8 cellular contexts compared by ENCODE assay signal in the genomic region with DNA sequence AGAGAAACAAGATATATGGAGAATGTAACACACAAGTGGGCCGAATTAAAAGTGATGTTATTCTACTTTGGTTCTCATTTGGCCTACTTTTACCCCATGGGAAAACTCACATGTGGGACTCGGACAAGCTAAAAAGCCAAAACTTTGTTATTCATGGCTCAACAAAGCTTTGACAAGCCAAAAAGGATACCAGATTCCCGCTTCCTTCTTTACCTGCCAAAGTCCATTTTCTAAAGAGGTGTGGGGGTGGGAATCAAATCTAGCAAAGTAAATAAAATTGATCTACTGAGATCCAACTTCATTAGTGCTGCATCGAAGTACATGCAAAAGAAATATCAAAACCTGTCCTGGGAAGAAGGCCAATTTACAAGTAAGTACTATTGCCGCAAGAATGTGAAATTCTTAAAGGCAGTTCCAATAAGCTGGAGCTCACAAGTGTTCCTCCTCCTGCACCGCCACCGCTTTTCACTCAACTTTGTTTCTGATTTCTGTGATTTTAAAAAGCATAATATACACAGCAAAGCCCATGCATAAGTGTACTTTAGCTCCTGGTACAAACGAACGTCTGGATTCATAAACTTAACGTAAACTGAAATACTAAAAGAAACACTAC. TPM values are rescaled to one million over a fixed set of nuclear protein-coding genes. Genes with fewer than 3 reads are reported as not detected.
A peak's percentile ranks its signal among the peaks of the same experiment; 100 is the strongest.
DNase-seq lines count a peak whose midpoint lies in the region; TF ChIP-seq lines count a peak whose summit lies in the region.

No MANE protein-coding gene starts in this region.

- H2BK120ac ChIP-seq in neuronal stem cell (ENCODE audit: low read depth, low read length): no peak overlapping the region

- H3K9me3 Mint-ChIP-seq in CD4-positive, alpha-beta memory T cell: peaks cover 0 to 4% (median 0%) of the 10 kb centered on the region in 8 donors
- peaks cover 11% of the 10 kb centered on the region for H3K9me3 Mint-ChIP-seq in endodermal cell

- peaks cover 47% of the 10 kb centered on the region for H3K4me1 ChIP-seq in CD4-positive, alpha-beta memory T cell (ENCODE audit: insufficient read depth, low read length)
- peaks cover 16% of the 10 kb centered on the region for H3K4me1 ChIP-seq in endodermal cell (ENCODE audit: control insufficient read depth, insufficient read depth, low read length)
- H3K4me1 ChIP-seq in neuronal stem cell (ENCODE audit: control insufficient read depth in 2 of 2, insufficient read depth in 1 of 2, low read depth in 1 of 2, low read length in 2 of 2): peaks cover 6 to 10% of the 10 kb centered on the region in 2 donors

- H3K4me3 ChIP-seq in CD4-positive, alpha-beta memory T cell (ENCODE audit: low read length in 2 of 2): peak overlapping the region; percentile 13 to 95
- H3K4me3 ChIP-seq in endodermal cell (ENCODE audit: low read length) (peak overlapping the region; percentile 89), neuronal stem cell (ENCODE audit: low read length in 2 of 2) (peak overlapping the region; percentile 95 to 99)

- H3K14ac ChIP-seq in neuronal stem cell (ENCODE audit: low read length): no peak overlapping the region

- H3K79me1 ChIP-seq in neuronal stem cell (ENCODE audit: low read depth, low read length): peaks cover 4% of the 10 kb centered on the region

- H4K8ac ChIP-seq in neuronal stem cell (ENCODE audit: low read depth, low read length): no peak overlapping the region

- no peak overlapping the region for H3K18ac ChIP-seq in neuronal stem cell (ENCODE audit: low read length)

- no peak overlapping the region for H2BK5ac ChIP-seq in neuronal stem cell (ENCODE audit: low read length)

- no peak overlapping the region for H3K23ac ChIP-seq in neuronal stem cell (ENCODE audit: low read depth, low read length, poor library complexity)

- H4K91ac ChIP-seq in neuronal stem cell (ENCODE audit: low read depth, low read length, poor library complexity): no peak overlapping the region

- no peak overlapping the region for H2BK15ac ChIP-seq in neuronal stem cell (ENCODE audit: low read length)

- no peak for DNase-seq in CD4-positive, alpha-beta memory T cell
- DNase-seq in NCI-H526 treated with DMSO at 0.1 percent for 48 hours (lab: John Stamatoyannopoulos, UW): peak; percentile 43
- no peak for DNase-seq in endodermal cell
- no peak for DNase-seq in neuronal stem cell (ENCODE audit: low spot score)
- no peak for DNase-seq in cerebellar cortex (ENCODE audit: low spot score)
- DNase-seq in EL: no peak
- DNase-seq in activated CD8-positive, alpha-beta memory T cell treated with anti-CD3 and anti-CD28 coated beads for 24 hours: no peak
- DNase-seq in NCI-H2081 treated with DMSO at 0.1 percent for 48 hours (lab: John Stamatoyannopoulos, UW): no peak

- H3K4me3 Mint-ChIP-seq in CD4-positive, alpha-beta memory T cell: peak overlapping the region; percentile 90 to 97 (median 94)
- H3K4me3 Mint-ChIP-seq in endodermal cell: peak overlapping the region; percentile 85

- no peaks in the 10 kb centered on the region for H3K27me3 Mint-ChIP-seq in CD4-positive, alpha-beta memory T cell
- H3K27me3 Mint-ChIP-seq in endodermal cell (ENCODE audit: insufficient read depth): no peaks in the 10 kb centered on the region

- H3K4me2 ChIP-seq in neuronal stem cell (ENCODE audit: insufficient read depth, low read length, poor library complexity, severe bottlenecking): peak overlapping the region; percentile 79

- H3K27ac ChIP-seq in CD4-positive, alpha-beta memory T cell (ENCODE audit: low read depth, low read length): peak overlapping the region; percentile 90
- H3K27ac ChIP-seq in endodermal cell (ENCODE audit: low read depth, low read length) (no peak overlapping the region), neuronal stem cell (replicated peaks; ENCODE audit: low read length) (no peak overlapping the region)

- CTCF ChIA-PET in CD4-positive, alpha-beta memory T cell (lab: Charles Lee; ENCODE audit: partially characterized antibody): interaction anchor here (0.9 to 2.7 kb wide), 4 partner anchors 12 to 212 kb away, joined by 3 to 12 read pairs (median 4); no protein-coding TSS in a partner anchor

- H2AFZ ChIP-seq in neuronal stem cell (ENCODE audit: low read length): peak overlapping the region; percentile 95

- H2BK12ac ChIP-seq in neuronal stem cell (ENCODE audit: low read length): no peak overlapping the region

- H3K4ac ChIP-seq in neuronal stem cell (ENCODE audit: low read length): no peak overlapping the region

- H3K27ac Mint-ChIP-seq in CD4-positive, alpha-beta memory T cell: peak overlapping the region in 5 of 7 donors; percentile 85 to 96 (median 90)
- H3K27ac Mint-ChIP-seq in endodermal cell: peak overlapping the region; percentile 93

- peaks cover 26 to 27% of the 10 kb centered on the region in 2 donors for H3K36me3 Mint-ChIP-seq in CD4-positive, alpha-beta memory T cell
- peaks cover 30% of the 10 kb centered on the region for H3K36me3 Mint-ChIP-seq in endodermal cell (ENCODE audit: low read depth)

- H3K36me3 ChIP-seq in CD4-positive, alpha-beta memory T cell (ENCODE audit: insufficient read depth, low read length): peaks cover 9% of the 10 kb centered on the region
- peaks cover 25% of the 10 kb centered on the region for H3K36me3 ChIP-seq in endodermal cell (ENCODE audit: control insufficient read depth, insufficient read depth, low read length)
- H3K36me3 ChIP-seq in neuronal stem cell (replicated peaks in 1 of 2; ENCODE audit: control insufficient read depth in 2 of 2, insufficient read depth in 2 of 2, low read length in 2 of 2): peaks cover 7 to 15% of the 10 kb centered on the region in 2 donors

- H3K27me3 ChIP-seq in CD4-positive, alpha-beta memory T cell (ENCODE audit: insufficient read depth, low read length): no peaks in the 10 kb centered on the region
- H3K27me3 ChIP-seq in endodermal cell (ENCODE audit: control insufficient read depth, insufficient read depth, low read length, poor library complexity, severe bottlenecking) (no peaks in the 10 kb centered on the region), neuronal stem cell (ENCODE audit: control insufficient read depth in 3 of 3, insufficient read depth in 3 of 3, low read depth in 1 of 3, low read length in 3 of 3) (no peaks in the 10 kb centered on the region)

- H2AK5ac ChIP-seq in neuronal stem cell (ENCODE audit: low read depth, low read length): no peak overlapping the region

- H3K9me3 ChIP-seq in CD4-positive, alpha-beta memory T cell (ENCODE audit: control insufficient read depth in 1 of 2, low read length in 2 of 2): no peaks in the 10 kb centered on the region
- peaks cover 14% of the 10 kb centered on the region for H3K9me3 ChIP-seq in endodermal cell (ENCODE audit: control insufficient read depth, low read length)
- H3K9me3 ChIP-seq in neuronal stem cell (replicated peaks in 1 of 2; ENCODE audit: control insufficient read depth in 2 of 2, insufficient read depth in 1 of 2, low read depth in 1 of 2, low read length in 2 of 2): peaks cover 0 to 8% of the 10 kb centered on the region in 2 donors

- H3K9ac ChIP-seq in endodermal cell (ENCODE audit: extremely low read depth, low read length, poor library complexity, severe bottlenecking) (peak overlapping the region; percentile 52), neuronal stem cell (ENCODE audit: low read depth, low read length, poor library complexity) (no peak overlapping the region)

- H3K4me1 Mint-ChIP-seq in CD4-positive, alpha-beta memory T cell: peaks cover 35 to 78% (median 57%) of the 10 kb centered on the region in 4 donors
- peaks cover 44% of the 10 kb centered on the region for H3K4me1 Mint-ChIP-seq in endodermal cell

- POLR2A ChIA-PET in CD4-positive, alpha-beta memory T cell (lab: Charles Lee; ENCODE audit: partially characterized antibody): interaction anchor here (0.8 to 4.9 kb wide), 13 partner anchors 13 to 449 kb away, joined by 3 to 135 read pairs (median 10); a partner anchor contains a TSS

- no peak for TF ChIP-seq CTCF in endodermal cell (conservative IDR thresholded peaks at IDR 0.05)

- WGBS in endodermal cell (ENCODE audit: insufficient coverage in 1 of 2, insufficient read length in 1 of 2), 2 experiments: 40 to 57% methylated on average over 9 to 10 of the region's 10 CpGs
- WGBS in neuronal stem cell (ENCODE audit: extremely low coverage in 2 of 2, insufficient read length in 2 of 2, insufficient replicate concordance in 1 of 2), 2 donors: no CpG with 5 or more reads among the region's 10 CpGs

- intact Hi-C loops in CD4-positive, alpha-beta memory T cell (cut with micrococcal nuclease): no loop called here

RNA-seq across cellular contexts. Expression of a gene that starts 1.1 kb away (rescaled TPM):
- 10 to 100 TPM; 11.8 to 13.0 TPM for total RNA-seq in CD4-positive, alpha-beta memory T cell
- polyA plus RNA-seq in CD4-positive, alpha-beta memory T cell: 1 to 10 TPM; 6.6 to 6.8 TPM
- 10 to 100 TPM; 13.9 to 15.6 TPM for total RNA-seq in endodermal cell
- 7.7 TPM for polyA plus RNA-seq in endodermal cell (2013, experiment 1 of 2)
- 7.8 TPM for polyA plus RNA-seq in endodermal cell (2013, experiment 2 of 2)
- 6.8 TPM for polyA plus RNA-seq in neuronal stem cell (2013, experiment 1 of 2)
- polyA plus RNA-seq in neuronal stem cell (2013, experiment 2 of 2): 7.0 TPM

RNA-seq across cellular contexts. Expression of a gene that starts 2.5 kb away (rescaled TPM):
- total RNA-seq in CD4-positive, alpha-beta memory T cell: 100 to 1,000 TPM; 152 TPM
- polyA plus RNA-seq in CD4-positive, alpha-beta memory T cell: 100 to 1,000 TPM; 117 to 141 TPM
- 100 to 1,000 TPM; 135 to 136 TPM for total RNA-seq in endodermal cell
- polyA plus RNA-seq in endodermal cell (2013, experiment 1 of 2): 164 TPM
- 145 TPM for polyA plus RNA-seq in endodermal cell (2013, experiment 2 of 2)
- polyA plus RNA-seq in neuronal stem cell (2013, experiment 1 of 2): 216 TPM
- polyA plus RNA-seq in neuronal stem cell (2013, experiment 2 of 2): 208 TPM
